In genomic region chr15:40441736-40442531, GRCh38 we compare ENCODE assay signal across 1 cellular context.
TF ChIP-seq lines count a peak whose summit lies in the region.

No MANE protein-coding gene starts in this region.

TF ChIP-seq in SK-N-SH, 30 proteins besides CTCF, POLR2A, EP300 and RAD21 (continued from another document):
- TF ChIP-seq REST (IDR thresholded peaks at IDR 0.05; ENCODE audit: low read depth, low read length), result no peak
- TF ChIP-seq RFX5 (IDR thresholded peaks at IDR 0.05; ENCODE audit: low read length), result no peak
- TF ChIP-seq MAX (IDR thresholded peaks at IDR 0.05; ENCODE audit: low read depth), result no peak
- TF ChIP-seq, protein P1, sequence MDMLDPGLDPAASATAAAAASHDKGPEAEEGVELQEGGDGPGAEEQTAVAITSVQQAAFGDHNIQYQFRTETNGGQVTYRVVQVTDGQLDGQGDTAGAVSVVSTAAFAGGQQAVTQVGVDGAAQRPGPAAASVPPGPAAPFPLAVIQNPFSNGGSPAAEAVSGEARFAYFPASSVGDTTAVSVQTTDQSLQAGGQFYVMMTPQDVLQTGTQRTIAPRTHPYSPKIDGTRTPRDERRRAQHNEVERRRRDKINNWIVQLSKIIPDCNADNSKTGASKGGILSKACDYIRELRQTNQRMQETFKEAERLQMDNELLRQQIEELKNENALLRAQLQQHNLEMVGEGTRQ (IDR thresholded peaks at IDR 0.05; ENCODE audit: borderline replicate concordance, low read depth, low read length), result no peak
- TF ChIP-seq, protein P2, sequence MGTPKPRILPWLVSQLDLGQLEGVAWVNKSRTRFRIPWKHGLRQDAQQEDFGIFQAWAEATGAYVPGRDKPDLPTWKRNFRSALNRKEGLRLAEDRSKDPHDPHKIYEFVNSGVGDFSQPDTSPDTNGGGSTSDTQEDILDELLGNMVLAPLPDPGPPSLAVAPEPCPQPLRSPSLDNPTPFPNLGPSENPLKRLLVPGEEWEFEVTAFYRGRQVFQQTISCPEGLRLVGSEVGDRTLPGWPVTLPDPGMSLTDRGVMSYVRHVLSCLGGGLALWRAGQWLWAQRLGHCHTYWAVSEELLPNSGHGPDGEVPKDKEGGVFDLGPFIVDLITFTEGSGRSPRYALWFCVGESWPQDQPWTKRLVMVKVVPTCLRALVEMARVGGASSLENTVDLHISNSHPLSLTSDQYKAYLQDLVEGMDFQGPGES (IDR thresholded peaks at IDR 0.05; ENCODE audit: low read depth, low read length), result no peak
- no peak for TF ChIP-seq MEF2A (IDR thresholded peaks at IDR 0.05; ENCODE audit: borderline replicate concordance, low read depth)
- no peak for TF ChIP-seq SIN3A (IDR thresholded peaks at IDR 0.05; ENCODE audit: borderline replicate concordance, low read depth, low read length)
- TF ChIP-seq RXRA (IDR thresholded peaks at IDR 0.05; ENCODE audit: borderline replicate concordance, low read depth), result no peak
- TF ChIP-seq TCF12 (IDR thresholded peaks at IDR 0.05), result no peak
- no peak for TF ChIP-seq FOXJ3 (CRISPR knock-in tag; IDR thresholded peaks at IDR 0.05)
- TF ChIP-seq, protein P3, sequence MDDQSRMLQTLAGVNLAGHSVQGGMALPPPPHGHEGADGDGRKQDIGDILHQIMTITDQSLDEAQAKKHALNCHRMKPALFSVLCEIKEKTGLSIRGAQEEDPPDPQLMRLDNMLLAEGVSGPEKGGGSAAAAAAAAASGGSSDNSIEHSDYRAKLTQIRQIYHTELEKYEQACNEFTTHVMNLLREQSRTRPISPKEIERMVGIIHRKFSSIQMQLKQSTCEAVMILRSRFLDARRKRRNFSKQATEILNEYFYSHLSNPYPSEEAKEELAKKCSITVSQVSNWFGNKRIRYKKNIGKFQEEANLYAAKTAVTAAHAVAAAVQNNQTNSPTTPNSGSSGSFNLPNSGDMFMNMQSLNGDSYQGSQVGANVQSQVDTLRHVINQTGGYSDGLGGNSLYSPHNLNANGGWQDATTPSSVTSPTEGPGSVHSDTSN (IDR thresholded peaks at IDR 0.05), result no peak
- no peak for TF ChIP-seq TAF1 (IDR thresholded peaks at IDR 0.05; ENCODE audit: borderline replicate concordance, low read depth, low read length)
- no peak for TF ChIP-seq EZH2phosphoT487 (IDR thresholded peaks at IDR 0.05; ENCODE audit: borderline replicate concordance, low read depth)
